8 cellular contexts compared by ENCODE assay signal in the genomic region with DNA sequence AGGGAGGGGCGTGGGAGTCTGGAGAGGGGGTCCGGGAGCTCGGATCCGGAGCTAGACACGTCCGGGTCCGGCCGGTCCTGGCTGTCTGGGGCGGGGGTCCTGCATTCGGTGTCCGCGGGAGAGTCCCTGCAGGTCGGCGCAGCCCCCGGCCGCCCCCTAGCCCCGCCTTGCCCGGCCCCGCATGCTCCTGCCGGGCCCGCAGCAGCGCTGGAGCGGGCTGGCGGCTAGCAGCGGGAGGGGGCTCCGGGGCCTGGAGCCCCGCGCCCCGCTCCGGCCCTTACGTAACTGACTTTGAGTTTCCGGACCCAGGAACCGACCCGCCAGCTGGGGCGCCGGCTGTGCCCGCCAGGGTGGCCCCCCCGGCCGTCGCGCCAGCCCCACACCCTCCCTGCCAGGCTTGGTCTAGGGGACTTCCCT. TPM values are rescaled to one million over a fixed set of nuclear protein-coding genes. Genes with fewer than 3 reads are reported as not detected.
DNase-seq lines count a peak whose midpoint lies in the region; ATAC-seq, FAIRE-seq and TF ChIP-seq lines count a peak whose summit lies in the region.

No MANE protein-coding gene starts in this region.

- TF ChIP-seq EP300 in sigmoid colon (IDR thresholded peaks at IDR 0.05) = no peak

- peak; percentile 16 to 46 (median 30) for ATAC-seq in heart right ventricle
- no peak for ATAC-seq in HG02840 (IDR thresholded peaks at IDR 0.05; ENCODE audit: low FRiP score, unreplicated experiment)
- no peak for ATAC-seq in GM21390 (IDR thresholded peaks at IDR 0.05; ENCODE audit: unreplicated experiment)

- no peaks in the 10 kb centered on the region for H3K9me3 ChIP-seq in heart right ventricle
- no peaks in the 10 kb centered on the region for H3K9me3 ChIP-seq in sigmoid colon

- 0% methylated on average over 41 of the region's 41 CpGs for WGBS in heart right ventricle, 2 donors
- 0 to 1% methylated on average over 41 of the region's 41 CpGs for WGBS in sigmoid colon, 2 donors

- TF ChIP-seq CTCF in GM10248 (IDR thresholded peaks at IDR 0.05; ENCODE audit: control extremely low read depth, extremely low read depth, low read depth, missing control alignments) = no peak
- no peak for TF ChIP-seq CTCF in NB4 (IDR thresholded peaks at IDR 0.05; ENCODE audit: low read depth, low read length)
- TF ChIP-seq CTCF in heart right ventricle (IDR thresholded peaks at IDR 0.05) = no peak
- no peak for TF ChIP-seq CTCF in sigmoid colon (IDR thresholded peaks at IDR 0.05)

- DNase-seq in GM10248 (ENCODE audit: extremely low spot score) = peak; percentile 53
- peak; percentile 67 for DNase-seq in NB4 (ENCODE audit: low read depth)
- peak; percentile 37 for DNase-seq in activated gamma-delta T cell treated with anti-CD3 and anti-CD28 coated beads, Interleukin-2, amount 50 U/mL, for 16 hours (ENCODE audit: low read depth)
- peak in 1 of 2 donors; percentile 45 for DNase-seq in heart right ventricle
- no peak for DNase-seq in sigmoid colon
- DNase-seq in urothelium cell line (ENCODE audit: low spot score) = no peak

- H3K4me1 ChIP-seq in heart right ventricle = peaks cover 0 to 45% (median 16%) of the 10 kb centered on the region in 9 donors
- peaks cover 0 to 50% (median 37%) of the 10 kb centered on the region in 4 donors for H3K4me1 ChIP-seq in sigmoid colon

- no peak for FAIRE-seq in urothelium cell line (lab: Jason Lieb, UNC)

- intact Hi-C loops in heart right ventricle (cut with DNase I) (loop anchor here in 5 of 10 donors (5.0 to 10.0 kb wide), 5 partner anchors 95 to 1817 kb away; partner anchors contain the start of genes RNU11 (in 1 of the 5) and TAF12 (in 1 of the 5)), sigmoid colon (cut with DNase I) (loop anchor here (2.0 to 5.0 kb wide), 5 partner anchors 27 to 1820 kb away; partner anchors contain the start of genes EPB41 and SRSF4)

- peak overlapping the region; percentile 34 to 93 (median 86) for H3K27ac ChIP-seq in heart right ventricle
- peak overlapping the region; percentile 77 to 82 (median 81) for H3K27ac ChIP-seq in sigmoid colon

- CTCF ChIA-PET in GM10248 (lab: Yijun Ruan, JAX) = interaction anchor here (1.2 to 4.8 kb wide), 4 partner anchors 10 to 147 kb away, joined by 3 to 29 read pairs (median 10); no protein-coding TSS in a partner anchor

- POLR2A ChIA-PET in GM10248 (lab: Yijun Ruan, JAX) = no interaction called here

- H3K36me3 ChIP-seq in heart right ventricle (no peaks in the 10 kb centered on the region), sigmoid colon (no peaks in the 10 kb centered on the region)

- H3K4me3 ChIP-seq in NB4 (ENCODE audit: low read depth, low read length) (peak overlapping the region; percentile 79), heart right ventricle (peak overlapping the region; percentile 53 to 99 (median 88)), sigmoid colon (peak overlapping the region; percentile 80 to 95 (median 90))

- H3K27me3 ChIP-seq in heart right ventricle (peaks cover 0 to 6% (median 0%) of the 10 kb centered on the region in 7 donors), sigmoid colon (no peaks in the 10 kb centered on the region)

- TF ChIP-seq POLR2A in NB4 (IDR thresholded peaks at IDR 0.05; ENCODE audit: extremely low read depth, insufficient read length) (no peak), sigmoid colon (IDR thresholded peaks at IDR 0.05) (no peak)

RNA-seq across cellular contexts. Expression of gene EPB41, which starts 26.9 kb away (rescaled TPM):
- total RNA-seq in heart right ventricle = 10 to 100 TPM; 14.7 to 36.8 (median 24.7) TPM
- polyA plus RNA-seq in heart right ventricle = 1 to 10 TPM; 4.1 to 8.9 TPM
- total RNA-seq in sigmoid colon = 10 to 100 TPM; 23.2 to 33.4 (median 27.4) TPM
- 10 to 100 TPM; 13.2 to 35.1 (median 23.1) TPM for polyA plus RNA-seq in sigmoid colon

Comparison
In these comparisons a context has a peak if more than half of its experiments do, and no peak if none do; other contexts are left out.
1. DNase-seq: peak in GM10248 (single experiment), NB4 (single experiment) and activated gamma-delta T cell treated with anti-CD3 and anti-CD28 coated beads, Interleukin-2, amount 50 U/mL, for 16 hours (single experiment); none in sigmoid colon (single experiment) and urothelium cell line (single experiment).
2. ATAC-seq: peak in heart right ventricle (8 of 8); none in HG02840 (single experiment) and GM21390 (single experiment).
3. Peak in every context shown above with its lines, with median percentiles within 50 percentile points of each other: H3K4me3 ChIP-seq.